ENCODE assay signal across 22 cellular contexts in genomic region chr7:108248418-108248817, GRCh38.
DNase-seq lines count a peak whose midpoint lies in the region; ATAC-seq, FAIRE-seq and TF ChIP-seq lines count a peak whose summit lies in the region.
"Had no signal": no experiment of that assay in that cellular context is flagged by ENCODE, and none has a peak within 500 bp of the region (broad histone marks: within the 10 kb centered on the region; RNA-seq: fewer than 3 reads in every experiment).

No MANE protein-coding gene starts in this region.

- H4K20me1 ChIP-seq in GM23248 (ENCODE audit: insufficient read depth) = no peaks in the 10 kb centered on the region
- H4K20me1 ChIP-seq: BLaER1 treated with 17β-estradiol and CSF1 and Interleukin-3, amounts not matched to agents 10 nM and 100 nM had no signal

- no peaks in the 10 kb centered on the region for H3K9me3 Mint-ChIP-seq in activated CD8-positive, alpha-beta T cell treated with anti-CD3 and anti-CD28 coated beads, Interleukin-2, amount 10 ng/mL, durations not matched to agents 7 days and 5 days (ENCODE audit: insufficient read depth)
- H3K9me3 Mint-ChIP-seq: CD8-positive, alpha-beta T cell had no signal

- H3F3A ChIP-seq in GM23248 (ENCODE audit: insufficient read depth) = peaks cover 35% of the 10 kb centered on the region

- ATAC-seq in GM19452 (IDR thresholded peaks at IDR 0.05; ENCODE audit: unreplicated experiment) = no peak
- ATAC-seq in activated CD8-positive, alpha-beta T cell treated with anti-CD3 and anti-CD28 coated beads, Interleukin-2, amount 10 ng/mL, durations not matched to agents 7 days and 5 days = no peak
- ATAC-seq: CD8-positive, alpha-beta T cell; GM12878 had no signal

- H3K27ac ChIP-seq in GM23248 = no peak overlapping the region
- H3K27ac ChIP-seq in VCaP = peak overlapping the region; percentile 82
- H3K27ac ChIP-seq in cingulate gyrus (ENCODE audit: low read depth, low read length) = peak overlapping the region; percentile 25
- H3K27ac ChIP-seq: BLaER1 treated with 17β-estradiol and CSF1 and Interleukin-3, amounts not matched to agents 10 nM and 100 nM; C4-2B had no signal

- no peaks in the 10 kb centered on the region for H3K4me1 Mint-ChIP-seq in activated CD8-positive, alpha-beta T cell treated with anti-CD3 and anti-CD28 coated beads, Interleukin-2, amount 10 ng/mL, durations not matched to agents 7 days and 5 days (ENCODE audit: low read depth)
- H3K4me1 Mint-ChIP-seq: B cell had no signal

- H3K36me3 ChIP-seq in GM23248 (ENCODE audit: low read depth) = no peaks in the 10 kb centered on the region
- H3K36me3 ChIP-seq: BLaER1 treated with 17β-estradiol and CSF1 and Interleukin-3, amounts not matched to agents 10 nM and 100 nM had no signal

- CTCF ChIA-PET in activated CD8-positive, alpha-beta T cell treated with anti-CD3 and anti-CD28 coated beads, Interleukin-2, amount 10 ng/mL, durations not matched to agents 7 days and 5 days (lab: Charles Lee) = no interaction called here

- no peaks in the 10 kb centered on the region for H3K9me3 ChIP-seq in GM23248 (ENCODE audit: low read depth)
- H3K9me3 ChIP-seq: BLaER1 treated with 17β-estradiol and CSF1 and Interleukin-3, amounts not matched to agents 10 nM and 100 nM; Caco-2 had no signal

- no peak overlapping the region for H3K9ac ChIP-seq in GM23248
- H3K9ac ChIP-seq: BLaER1 treated with 17β-estradiol and CSF1 and Interleukin-3, amounts not matched to agents 10 nM and 100 nM had no signal

- 95 to 100% methylated on average over 2 of the region's 2 CpGs for WGBS in GM23248 (ENCODE audit: low coverage in 1 of 2, low lambda C conversion rate in 2 of 2, missing lambda C conversion rate in 2 of 2), 2 experiments

- no peak for FAIRE-seq in urothelium cell line (lab: Jason Lieb, UNC)
- FAIRE-seq: A204.1, D721Med, GM12878, GM19239 had no signal

- H3K4me2 ChIP-seq in GM23248 (ENCODE audit: unreplicated experiment) = no peak overlapping the region
- H3K4me2 ChIP-seq: BLaER1 treated with 17β-estradiol and CSF1 and Interleukin-3, amounts not matched to agents 10 nM and 100 nM had no signal

- DNase-seq in GM23248 = no peak
- DNase-seq in KBM-7 = no peak
- DNase-seq in activated CD8-positive, alpha-beta T cell treated with anti-CD3 and anti-CD28 coated beads, Interleukin-2, amount 10 ng/mL, durations not matched to agents 7 days and 5 days = no peak
- DNase-seq in urothelium cell line (ENCODE audit: low spot score) = no peak
- DNase-seq: 8988T; AML-193; Caco-2; Calu3; CD4-positive, alpha-beta T cell; CD8-positive, alpha-beta T cell; DMS79 treated with DMSO at 0.1 percent for 48 hours; GDM1 had no signal

- peaks cover 2% of the 10 kb centered on the region for H3K27me3 Mint-ChIP-seq in activated CD8-positive, alpha-beta T cell treated with anti-CD3 and anti-CD28 coated beads, Interleukin-2, amount 10 ng/mL, durations not matched to agents 7 days and 5 days (ENCODE audit: low read depth)
- H3K27me3 Mint-ChIP-seq: CD4-positive, alpha-beta T cell had no signal

- H3K4me3 ChIP-seq in GM23248 = no peak overlapping the region
- H3K4me3 ChIP-seq: BLaER1 treated with 17β-estradiol and CSF1 and Interleukin-3, amounts not matched to agents 10 nM and 100 nM; GM12878 had no signal

- H3K4me3 Mint-ChIP-seq in activated CD8-positive, alpha-beta T cell treated with anti-CD3 and anti-CD28 coated beads, Interleukin-2, amount 10 ng/mL, durations not matched to agents 7 days and 5 days = no peak overlapping the region
- H3K4me3 Mint-ChIP-seq: B cell; CD4-positive, alpha-beta T cell; CD8-positive, alpha-beta T cell had no signal

- peaks cover 41% of the 10 kb centered on the region for H3K4me1 ChIP-seq in GM23248 (ENCODE audit: insufficient read depth)

- no peaks in the 10 kb centered on the region for H3K79me2 ChIP-seq in GM23248 (ENCODE audit: insufficient read depth)

- in situ Hi-C loops in GM23248 (cut with MboI) = no loop called here
- in situ Hi-C loops in KBM-7 (cut with MboI; ENCODE audit: low pct_unique_long_range_greater_than_20kb, low sequenced_read_pairs) = no loop called here

- TF ChIP-seq CTCF in VCaP (conservative IDR thresholded peaks at IDR 0.05) = no peak

- no peak overlapping the region for H3K27ac Mint-ChIP-seq in activated CD8-positive, alpha-beta T cell treated with anti-CD3 and anti-CD28 coated beads, Interleukin-2, amount 10 ng/mL, durations not matched to agents 7 days and 5 days
- H3K27ac Mint-ChIP-seq: B cell; CD4-positive, alpha-beta T cell; CD8-positive, alpha-beta T cell had no signal

- H2AFZ ChIP-seq in GM23248 = 0 out of 2 replicates have a peak overlapping the region, but pooled peaks have one; percentile 5

- no peaks in the 10 kb centered on the region for H3K27me3 ChIP-seq in GM23248 (replicated peaks; ENCODE audit: insufficient read depth)
- H3K27me3 ChIP-seq: BLaER1 treated with 17β-estradiol and CSF1 and Interleukin-3, amounts not matched to agents 10 nM and 100 nM had no signal

- POLR2A ChIA-PET in activated CD8-positive, alpha-beta T cell treated with anti-CD3 and anti-CD28 coated beads, Interleukin-2, amount 10 ng/mL, durations not matched to agents 7 days and 5 days (lab: Charles Lee) = no interaction called here

- H3K36me3 Mint-ChIP-seq in activated CD8-positive, alpha-beta T cell treated with anti-CD3 and anti-CD28 coated beads, Interleukin-2, amount 10 ng/mL, durations not matched to agents 7 days and 5 days (ENCODE audit: low read depth) = no peaks in the 10 kb centered on the region
- H3K36me3 Mint-ChIP-seq: CD8-positive, alpha-beta T cell had no signal

- H3K9me2 ChIP-seq in GM23248 (ENCODE audit: insufficient read depth) = no peaks in the 10 kb centered on the region; the same call in none of the 2 replicates
